In genomic region chr3:28268989-28269388, GRCh38 we compare ENCODE assay signal across 15 cellular contexts. TPM values are rescaled to one million over a fixed set of nuclear protein-coding genes. Genes with fewer than 3 reads are reported as not detected.
DNase-seq lines count a peak whose midpoint lies in the region; ATAC-seq and TF ChIP-seq lines count a peak whose summit lies in the region.
"Had no signal": no experiment of that assay in that cellular context is flagged by ENCODE, and none has a peak within 500 bp of the region (broad histone marks: within the 10 kb centered on the region; RNA-seq: fewer than 3 reads in every experiment).

No MANE protein-coding gene starts in this region.

- H3K27me3 ChIP-seq in osteoblast (ENCODE audit: insufficient read depth, low read length): no peaks in the 10 kb centered on the region
- no peaks in the 10 kb centered on the region for H3K27me3 ChIP-seq in heart right ventricle

- H4K20me1 ChIP-seq in osteoblast (ENCODE audit: insufficient read depth, low read length): no peaks in the 10 kb centered on the region

- H3K4me2 ChIP-seq in osteoblast (ENCODE audit: insufficient read depth, low read length): no peak overlapping the region

- no peaks in the 10 kb centered on the region for H3K79me2 ChIP-seq in osteoblast (ENCODE audit: insufficient read depth, low read length)

- no peak overlapping the region for H3K4me3 ChIP-seq in cardiac fibroblast (replicated peaks in 1 of 2; ENCODE audit: low read depth in 2 of 2, low read length in 2 of 2)
- H3K4me3 ChIP-seq in osteoblast (ENCODE audit: insufficient read depth, low read length): no peak overlapping the region
- no peak overlapping the region for H3K4me3 ChIP-seq in heart right ventricle
- H3K4me3 ChIP-seq: prostate gland had no signal

- TF ChIP-seq CTCF in cardiac fibroblast (IDR thresholded peaks at IDR 0.05; ENCODE audit: low read depth, low read length) (peak; percentile 26), osteoblast (IDR thresholded peaks at IDR 0.05; ENCODE audit: extremely low read depth, low read depth, low read length) (peak; percentile 39), heart right ventricle (IDR thresholded peaks at IDR 0.05) (no peak)

- no peaks in the 10 kb centered on the region for H3K4me1 ChIP-seq in osteoblast (ENCODE audit: insufficient read depth, low read length)
- peaks cover 0 to 3% (median 0%) of the 10 kb centered on the region in 9 donors for H3K4me1 ChIP-seq in heart right ventricle
- H3K4me1 ChIP-seq: prostate gland had no signal

- no peak overlapping the region for H2AFZ ChIP-seq in osteoblast (ENCODE audit: low read length)

- H3K36me3 ChIP-seq in osteoblast (ENCODE audit: insufficient read depth, low read length): no peaks in the 10 kb centered on the region
- H3K36me3 ChIP-seq in heart right ventricle: peaks cover 0 to 79% (median 20%) of the 10 kb centered on the region in 9 donors
- H3K36me3 ChIP-seq: prostate gland had no signal

- no peaks in the 10 kb centered on the region for H3K9me3 ChIP-seq in osteoblast (ENCODE audit: low read depth, low read length)
- H3K9me3 ChIP-seq in heart right ventricle: peaks cover 0 to 35% (median 14%) of the 10 kb centered on the region in 11 donors
- H3K9me3 ChIP-seq: prostate gland had no signal

- intact Hi-C loops in heart right ventricle (cut with DNase I): no loop called here

- DNase-seq in NCI-H748 (lab: John Stamatoyannopoulos, UW; ENCODE audit: unreplicated experiment) (peak; percentile 0), NCI-H748 treated with DMSO at 0.1 percent for 48 hours (lab: John Stamatoyannopoulos, UW) (no peak), Kasumi-1 (lab: John Stamatoyannopoulos, UW) (peak; percentile 11 to 33), cardiac fibroblast (ENCODE audit: low read depth in 2 of 2) (no peak), osteoblast (ENCODE audit: insufficient read length, low spot score, missing footprints) (no peak), heart right ventricle (no peak), NCI-H1930 (lab: John Stamatoyannopoulos, UW) (no peak), HCEC 1CT (no peak)
- DNase-seq: activated CD4-positive, alpha-beta T cell treated with anti-CD3 and anti-CD28 coated beads for 48 hours; activated naive CD8-positive, alpha-beta T cell treated with anti-CD3 and anti-CD28 coated beads, Interleukin-2, amount 50 U/mL, for 24 hours; activated T-cell treated with anti-CD3 and anti-CD28 coated beads, Interleukin-2, amount 50 U/mL, for 48 hours; DMS 273 treated with DMSO at 0.1 percent for 48 hours; Karpas-422; T-cell had no signal

- ATAC-seq in heart right ventricle: no peak
- ATAC-seq: activated naive CD8-positive, alpha-beta T cell treated with anti-CD3 and anti-CD28 coated beads, Interleukin-2, amount 50 U/mL, for 24 hours; T-cell had no signal

- no peak overlapping the region for H3K27ac ChIP-seq in osteoblast (ENCODE audit: low read depth, low read length)
- no peak overlapping the region for H3K27ac ChIP-seq in heart right ventricle
- H3K27ac ChIP-seq: prostate gland had no signal

- WGBS in heart right ventricle, 2 donors: 84 to 86% methylated on average over 1 of the region's 1 CpG

RNA-seq across cellular contexts. Expression of gene CMC1, which starts 27.6 kb away (rescaled TPM):
- total RNA-seq in osteoblast (4.1 and 5.8 TPM in 2 replicates), heart right ventricle (10 to 100 TPM; 16.9 to 38.5 (median 24.7) TPM)
- polyA plus RNA-seq in heart right ventricle: 10 to 100 TPM; 50.2 to 68.6 TPM

Comparison
In these comparisons a context has a peak if more than half of its experiments do, and no peak if none do; other contexts are left out.
1. DNase-seq: peak in NCI-H748 (single experiment) and Kasumi-1 (2 of 2); none in NCI-H748 treated with DMSO at 0.1 percent for 48 hours (single experiment), cardiac fibroblast (0 of 2), osteoblast (single experiment), heart right ventricle (0 of 2), NCI-H1930 (0 of 2) and HCEC 1CT (single experiment).
2. CTCF ChIP-seq: peak in cardiac fibroblast (single experiment) and osteoblast (single experiment); none in heart right ventricle (0 of 9).